Comparison of ENCODE assay signal across 1 cellular context in genomic region chr15:77420610-77421369, GRCh38.
TF ChIP-seq lines count a peak whose summit lies in the region.

HMG20A (plus strand) TSS chr15:77420888; CDS start chr15:77458408, 37,520 bp downstream.

TF ChIP-seq in HepG2, 621 proteins besides CTCF, POLR2A, EP300 and RAD21 (continued from another document and continues in another):
- TF ChIP-seq PCBP1 (IDR thresholded peaks at IDR 0.05; ENCODE audit: borderline replicate concordance, low read depth, low read length): peak; percentile 97; the same call in 1 of the 2 replicates
- TF ChIP-seq TFAP4 (IDR thresholded peaks at IDR 0.05; ENCODE audit: borderline replicate concordance, low read depth): peak; percentile 69
- peak; percentile 67; the same call in 1 of the 2 replicates for TF ChIP-seq CHD2 (IDR thresholded peaks at IDR 0.05; ENCODE audit: low read depth, low read length)
- TF ChIP-seq ZNF574 (CRISPR knock-in tag; IDR thresholded peaks at IDR 0.05): no peak
- TF ChIP-seq POLR2AphosphoS2 (IDR thresholded peaks at IDR 0.05; ENCODE audit: low read depth, low read length): no peak
- 0 out of 2 replicates have a peak, but pooled peaks have one; percentile 24 for TF ChIP-seq SALL2 (CRISPR knock-in tag; IDR thresholded peaks at IDR 0.05)
- TF ChIP-seq ZNF543 (CRISPR knock-in tag; IDR thresholded peaks at IDR 0.05): peak; percentile 82; the same call in 1 of the 2 replicates
- TF ChIP-seq HNF1A (IDR thresholded peaks at IDR 0.05; ENCODE audit: low read depth): no peak
- 0 out of 2 replicates have a peak, but pooled peaks have one; percentile 41 for TF ChIP-seq HNF1A (CRISPR knock-in tag; IDR thresholded peaks at IDR 0.05; ENCODE audit: borderline replicate concordance)
- peak; percentile 72; the same call in 1 of the 2 replicates for TF ChIP-seq ZNF704 (CRISPR knock-in tag; IDR thresholded peaks at IDR 0.05; ENCODE audit: borderline replicate concordance)
- peak; percentile 82 for TF ChIP-seq POLR2G (IDR thresholded peaks at IDR 0.05; ENCODE audit: low read depth, low read length)
- TF ChIP-seq ZMYM4 (CRISPR knock-in tag; IDR thresholded peaks at IDR 0.05): peak; percentile 34; the same call in 1 of the 2 replicates
- peak; percentile 57; the same call in 1 of the 2 replicates for TF ChIP-seq ZFY (CRISPR knock-in tag; IDR thresholded peaks at IDR 0.05)
- TF ChIP-seq KDM5B (CRISPR knock-in tag; IDR thresholded peaks at IDR 0.05; ENCODE audit: borderline replicate concordance): peak; percentile 67; the same call in 1 of the 2 replicates
- 0 out of 2 replicates have a peak, but pooled peaks have one; percentile 54 for TF ChIP-seq ZNF703 (CRISPR knock-in tag; IDR thresholded peaks at IDR 0.05; ENCODE audit: borderline replicate concordance)
- TF ChIP-seq ZBTB7A (CRISPR knock-in tag; IDR thresholded peaks at IDR 0.05): 0 out of 2 replicates have a peak, but pooled peaks have one; percentile 46
- peak; percentile 47 for TF ChIP-seq UBTF (CRISPR knock-in tag; IDR thresholded peaks at IDR 0.05)
- TF ChIP-seq KDM5A (IDR thresholded peaks at IDR 0.05; ENCODE audit: borderline replicate concordance, low read length): peak; percentile 96; the same call in 1 of the 2 replicates
- peak; percentile 9; the same call in 1 of the 2 replicates for TF ChIP-seq KDM2A (CRISPR knock-in tag; IDR thresholded peaks at IDR 0.05; ENCODE audit: borderline replicate concordance, low read depth)
- TF ChIP-seq ZSCAN31 (CRISPR knock-in tag; IDR thresholded peaks at IDR 0.05; ENCODE audit: low read depth): 0 out of 2 replicates have a peak, but pooled peaks have one; percentile 53
- peak; percentile 48; the same call in 1 of the 2 replicates for TF ChIP-seq KLF6 (CRISPR knock-in tag; IDR thresholded peaks at IDR 0.05)
- no peak for TF ChIP-seq ZBTB21 (CRISPR knock-in tag; IDR thresholded peaks at IDR 0.05)
- no peak for TF ChIP-seq ZNF850 (CRISPR knock-in tag; conservative IDR thresholded peaks at IDR 0.05)
- peak; percentile 28; the same call in 1 of the 2 replicates for TF ChIP-seq FOXC1 (CRISPR knock-in tag; IDR thresholded peaks at IDR 0.05; ENCODE audit: borderline replicate concordance)
- TF ChIP-seq ZNF740 (CRISPR knock-in tag; IDR thresholded peaks at IDR 0.05): peak; percentile 98
- 0 out of 2 replicates have a peak, but pooled peaks have one; percentile 22 for TF ChIP-seq NCOA1 (CRISPR knock-in tag; IDR thresholded peaks at IDR 0.05)
- TF ChIP-seq CBFB (CRISPR knock-in tag; IDR thresholded peaks at IDR 0.05): no peak
- 0 out of 2 replicates have a peak, but pooled peaks have one; percentile 43 for TF ChIP-seq TBX2 (CRISPR knock-in tag; IDR thresholded peaks at IDR 0.05; ENCODE audit: borderline replicate concordance)
- peak; percentile 82 for TF ChIP-seq TARDBP (CRISPR knock-in tag; IDR thresholded peaks at IDR 0.05)
- TF ChIP-seq GABPA (IDR thresholded peaks at IDR 0.05; ENCODE audit: low read depth, low read length): peak; percentile 78
- peak; percentile 93 for TF ChIP-seq GABPA (CRISPR knock-in tag; IDR thresholded peaks at IDR 0.05; ENCODE audit: low read depth)
- TF ChIP-seq ZNF629 (CRISPR knock-in tag; conservative IDR thresholded peaks at IDR 0.05): no peak
- TF ChIP-seq TCF12 (IDR thresholded peaks at IDR 0.05): no peak
- TF ChIP-seq TCF12 (CRISPR knock-in tag; IDR thresholded peaks at IDR 0.05): 0 out of 2 replicates have a peak, but pooled peaks have one; percentile 18
- TF ChIP-seq TBX3 (IDR thresholded peaks at IDR 0.05; ENCODE audit: borderline replicate concordance): peak; percentile 67; the same call in 1 of the 2 replicates
- peak; percentile 93 for TF ChIP-seq CEBPB (IDR thresholded peaks at IDR 0.05; ENCODE audit: borderline replicate concordance, low read depth, low read length)
- TF ChIP-seq HIC2 (CRISPR knock-in tag; IDR thresholded peaks at IDR 0.05; ENCODE audit: low read depth): no peak
- TF ChIP-seq PAXIP1 (CRISPR knock-in tag; conservative IDR thresholded peaks at IDR 0.05): peak; percentile 45
- 0 out of 2 replicates have a peak, but pooled peaks have one; percentile 44 for TF ChIP-seq ZNF451 (CRISPR knock-in tag; IDR thresholded peaks at IDR 0.05)
- TF ChIP-seq ZNF569 (CRISPR knock-in tag; IDR thresholded peaks at IDR 0.05; ENCODE audit: borderline replicate concordance): no peak
- 0 out of 2 replicates have a peak, but pooled peaks have one; percentile 37 for TF ChIP-seq HHEX (CRISPR knock-in tag; IDR thresholded peaks at IDR 0.05)
- TF ChIP-seq KAT7 (CRISPR knock-in tag; IDR thresholded peaks at IDR 0.05; ENCODE audit: borderline replicate concordance): 0 out of 2 replicates have a peak, but pooled peaks have one; percentile 36
- TF ChIP-seq MAZ (IDR thresholded peaks at IDR 0.05; ENCODE audit: borderline replicate concordance, low read depth, low read length): no peak; the same call in 1 of the 2 replicates
- TF ChIP-seq MAZ (CRISPR knock-in tag; IDR thresholded peaks at IDR 0.05; ENCODE audit: low read depth): peak; percentile 69
- TF ChIP-seq ZNF414 (CRISPR knock-in tag; IDR thresholded peaks at IDR 0.05): peak; percentile 22; the same call in 1 of the 2 replicates
- no peak for TF ChIP-seq MTF2 (CRISPR knock-in tag; IDR thresholded peaks at IDR 0.05; ENCODE audit: borderline replicate concordance)
